12 cellular contexts compared by ENCODE assay signal in the genomic region with DNA sequence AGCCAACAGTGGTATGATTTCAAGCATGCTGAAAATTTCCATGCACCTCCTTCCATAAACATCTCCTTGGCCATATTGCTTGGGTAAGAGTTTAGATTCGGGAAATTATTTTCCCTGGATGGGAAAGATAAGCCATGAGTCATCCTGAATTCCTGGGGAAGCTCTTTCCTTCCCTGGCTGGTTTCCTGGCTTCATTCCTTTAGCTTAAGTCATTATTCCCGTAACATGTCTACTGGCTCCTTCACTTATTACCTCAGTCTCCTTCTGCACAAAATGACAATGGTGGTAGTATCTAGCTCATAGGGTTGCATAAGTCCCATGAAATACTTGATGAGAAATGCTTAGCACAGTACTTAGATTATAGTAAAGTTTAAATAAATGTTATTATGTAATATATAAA. TPM values are rescaled to one million over a fixed set of nuclear protein-coding genes. Genes with fewer than 3 reads are reported as not detected.
DNase-seq lines count a peak whose midpoint lies in the region; ATAC-seq, FAIRE-seq and TF ChIP-seq lines count a peak whose summit lies in the region.
"Had no signal": no experiment of that assay in that cellular context is flagged by ENCODE, and none has a peak within 500 bp of the region (broad histone marks: within the 10 kb centered on the region; RNA-seq: fewer than 3 reads in every experiment).

No MANE protein-coding gene starts in this region.

- H3K27ac ChIP-seq in right cardiac atrium (ENCODE audit: low read length): no peak overlapping the region

- CTCF ChIA-PET in WTC11 (lab: Charles Lee): no interaction called here

- H3K4me3 Mint-ChIP-seq in WTC11: no peak overlapping the region

- intact Hi-C loops in Right ventricle myocardium inferior (cut with DNase I): no loop called here
- intact Hi-C loops in cardiac septum (cut with DNase I): no loop called here
- intact Hi-C loops in right cardiac atrium (cut with DNase I): loop anchor here in 1 of 4 donors (10.0 kb wide), 1 partner anchor 239 kb away; no protein-coding TSS in a partner anchor

- no peaks in the 10 kb centered on the region for H3K27me3 Mint-ChIP-seq in WTC11 (ENCODE audit: low read depth)

- peaks cover 21% of the 10 kb centered on the region for H3K4me1 Mint-ChIP-seq in WTC11

- FAIRE-seq in urothelium cell line (lab: Jason Lieb, UNC): peak; percentile 44
- FAIRE-seq: endometrium had no signal

- H3K4me3 ChIP-seq in right cardiac atrium (ENCODE audit: low read length): no peak overlapping the region

- H3K4me1 ChIP-seq in right cardiac atrium (ENCODE audit: control insufficient read depth, insufficient read depth, low read length): no peaks in the 10 kb centered on the region

- ATAC-seq in Right ventricle myocardium inferior (peak; percentile 77), WTC11 (0 out of 2 replicates have a peak, but pooled peaks have one; percentile 32), right cardiac atrium (peak; percentile 29 to 66), GM18498 (IDR thresholded peaks at IDR 0.05; ENCODE audit: unreplicated experiment) (no peak), GM21786 (IDR thresholded peaks at IDR 0.05; ENCODE audit: unreplicated experiment) (no peak)

- no peak for TF ChIP-seq CTCF in WTC11 (IDR thresholded peaks at IDR 0.05)
- no peak for TF ChIP-seq CTCF in GM20000 (IDR thresholded peaks at IDR 0.05; ENCODE audit: extremely low read depth, missing control alignments)

- DNase-seq in Right ventricle myocardium inferior (ENCODE audit: missing footprints): no peak
- no peak for DNase-seq in cardiac septum (ENCODE audit: low spot score)
- DNase-seq in WTC11 (ENCODE audit: low spot score): no peak
- no peak for DNase-seq in right cardiac atrium
- DNase-seq in urothelium cell line (ENCODE audit: low spot score): peak; percentile 79
- DNase-seq in GM20000 (ENCODE audit: low spot score): no peak
- DNase-seq: AML-193, GOT3 had no signal

- H3K9me3 Mint-ChIP-seq in WTC11: peaks cover 19% of the 10 kb centered on the region

- WGBS in right cardiac atrium: 39% methylated on average over 2 of the region's 2 CpGs

- H3K27me3 ChIP-seq in right cardiac atrium (ENCODE audit: control insufficient read depth, insufficient read depth): no peaks in the 10 kb centered on the region

- no peaks in the 10 kb centered on the region for H3K9me3 ChIP-seq in right cardiac atrium (ENCODE audit: control insufficient read depth, low read length)

- H3K36me3 Mint-ChIP-seq in WTC11: peaks cover 3% of the 10 kb centered on the region; the same call in 1 of the 2 replicates

- peak overlapping the region; percentile 18; the same call in 1 of the 2 replicates for H3K27ac Mint-ChIP-seq in WTC11
- H3K27ac Mint-ChIP-seq: activated T-helper 2 cell treated with anti-CD3 and anti-CD28 coated beads, Interferon-gamma antibody, Interleukin-2, Interleukin-4, amounts not matched to agents 10 μg/mL and 5 μg/mL and 100 μg/mL, durations not matched to agents 14 hours and 24 hours and 36 hours had no signal

- POLR2A ChIA-PET in WTC11 (lab: Charles Lee): no interaction called here

TF ChIP-seq in WTC11, 78 proteins besides CTCF, POLR2A, EP300 and RAD21:
- TF ChIP-seq, protein P1, sequence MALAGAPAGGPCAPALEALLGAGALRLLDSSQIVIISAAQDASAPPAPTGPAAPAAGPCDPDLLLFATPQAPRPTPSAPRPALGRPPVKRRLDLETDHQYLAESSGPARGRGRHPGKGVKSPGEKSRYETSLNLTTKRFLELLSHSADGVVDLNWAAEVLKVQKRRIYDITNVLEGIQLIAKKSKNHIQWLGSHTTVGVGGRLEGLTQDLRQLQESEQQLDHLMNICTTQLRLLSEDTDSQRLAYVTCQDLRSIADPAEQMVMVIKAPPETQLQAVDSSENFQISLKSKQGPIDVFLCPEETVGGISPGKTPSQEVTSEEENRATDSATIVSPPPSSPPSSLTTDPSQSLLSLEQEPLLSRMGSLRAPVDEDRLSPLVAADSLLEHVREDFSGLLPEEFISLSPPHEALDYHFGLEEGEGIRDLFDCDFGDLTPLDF (CRISPR knock-in tag; IDR thresholded peaks at IDR 0.05): no peak

RNA-seq across cellular contexts. Expression of gene TINAG, which starts 27.6 kb away (rescaled TPM):
- total RNA-seq in Right ventricle myocardium inferior: not detected
- total RNA-seq in cardiac septum: 0.70 TPM
- total RNA-seq in WTC11 (2021): not detected in 3 replicates
- total RNA-seq in right cardiac atrium: under 1 TPM; 0.26 to 0.76 (median 0.40) TPM
- polyA plus RNA-seq in right cardiac atrium: 0.09 TPM
- total RNA-seq: activated T-helper 2 cell treated with anti-CD3 and anti-CD28 coated beads, Interferon-gamma antibody, Interleukin-2, Interleukin-4, amounts not matched to agents 10 μg/mL and 5 μg/mL and 100 μg/mL, durations not matched to agents 14 hours and 24 hours and 36 hours had no signal

Comparison
In these comparisons a context has a peak if more than half of its experiments do, and no peak if none do; other contexts are left out.
1. ATAC-seq: peak in Right ventricle myocardium inferior (single experiment), WTC11 (single experiment) and right cardiac atrium (2 of 2); none in GM18498 (single experiment) and GM21786 (single experiment).